28 cellular contexts compared by ENCODE assay signal in genomic region chr15:90217671-90218394, GRCh38. TPM values are rescaled to one million over a fixed set of nuclear protein-coding genes. Genes with fewer than 3 reads are reported as not detected.
"Had no signal": no experiment of that assay in that cellular context is flagged by ENCODE, and none has a peak within 500 bp of the region (broad histone marks: within the 10 kb centered on the region; RNA-seq: fewer than 3 reads in every experiment).

No MANE protein-coding gene starts in this region.

- H3K27me3 ChIP-seq: colonic mucosa, gastroesophageal sphincter, heart left ventricle, neutrophil, right lobe of liver, upper lobe of right lung had no signal

- H3K4me1 Mint-ChIP-seq: endodermal cell had no signal

- H3K27me3 Mint-ChIP-seq: activated CD8-positive, alpha-beta T cell treated with anti-CD3 and anti-CD28 coated beads for 36 hours; activated naive CD4-positive, alpha-beta T cell treated with anti-CD3 and anti-CD28 coated beads, Interleukin-2, amount 10 ng/mL, durations not matched to agents 7 days and 5 days; activated naive CD8-positive, alpha-beta T cell treated with anti-CD3 and anti-CD28 coated beads, Interleukin-2, amount 50 U/mL, for 24 hours; activated T-cell treated with anti-CD3 and anti-CD28 coated beads, Interleukin-2, amount 50 U/mL, for 24 hours; brain; naive thymus-derived CD8-positive, alpha-beta T cell had no signal

- DNase-seq: activated CD4-positive, alpha-beta T cell treated with anti-CD3 and anti-CD28 coated beads for 4 hours; activated effector memory CD4-positive, alpha-beta T cell treated with Interleukin-2 at 50 U/mL for 16 hours; activated naive CD4-positive, alpha-beta T cell treated with anti-CD3 and anti-CD28 coated beads, Interleukin-2, amount 10 ng/mL, durations not matched to agents 7 days and 5 days; activated naive CD8-positive, alpha-beta T cell treated with anti-CD3 and anti-CD28 coated beads, Interleukin-2, amount 50 U/mL, for 24 hours; activated T-cell treated with anti-CD3 and anti-CD28 coated beads, Interleukin-2, amount 50 U/mL, for 24 hours; anterior cingulate cortex; central memory CD4-positive, alpha-beta T cell; colonic mucosa; endodermal cell; heart left ventricle; kidney glomerular epithelial cell; mesendoderm; right lobe of liver; small intestine; stimulated activated CD4-positive, alpha-beta T cell treated with anti-CD3 and anti-CD28 coated beads, Interleukin-15, amount 100 ng/mL, for 24 hours; stimulated activated CD4-positive, alpha-beta T cell treated with anti-CD3 and anti-CD28 coated beads, Interleukin-2, amount 100 ng/mL, for 48 hours; SW 1271; upper lobe of right lung; WERI-Rb-1 had no signal

- H3K4me3 Mint-ChIP-seq: activated CD8-positive, alpha-beta T cell treated with anti-CD3 and anti-CD28 coated beads for 36 hours; activated naive CD4-positive, alpha-beta T cell treated with anti-CD3 and anti-CD28 coated beads, Interleukin-2, amount 10 ng/mL, durations not matched to agents 7 days and 5 days; activated naive CD8-positive, alpha-beta T cell treated with anti-CD3 and anti-CD28 coated beads, Interleukin-2, amount 50 U/mL, for 24 hours; activated T-cell treated with anti-CD3 and anti-CD28 coated beads, Interleukin-2, amount 50 U/mL, for 24 hours; brain; endodermal cell; naive thymus-derived CD8-positive, alpha-beta T cell had no signal

- H3K27ac ChIP-seq: colonic mucosa, heart left ventricle, neutrophil, parathyroid adenoma, right lobe of liver, thoracic aorta, upper lobe of right lung had no signal

- H3K9me3 ChIP-seq: colonic mucosa, gastroesophageal sphincter, heart left ventricle, neutrophil, right lobe of liver, thoracic aorta, upper lobe of right lung had no signal

- H3K27ac Mint-ChIP-seq: activated CD8-positive, alpha-beta T cell treated with anti-CD3 and anti-CD28 coated beads for 36 hours; activated naive CD4-positive, alpha-beta T cell treated with anti-CD3 and anti-CD28 coated beads, Interleukin-2, amount 10 ng/mL, durations not matched to agents 7 days and 5 days; activated naive CD8-positive, alpha-beta T cell treated with anti-CD3 and anti-CD28 coated beads, Interleukin-2, amount 50 U/mL, for 24 hours; activated T-cell treated with anti-CD3 and anti-CD28 coated beads, Interleukin-2, amount 50 U/mL, for 24 hours; endodermal cell had no signal

- H3K36me3 ChIP-seq: thoracic aorta had no signal

- ATAC-seq: activated CD8-positive, alpha-beta T cell treated with anti-CD3 and anti-CD28 coated beads for 36 hours; activated naive CD8-positive, alpha-beta T cell treated with anti-CD3 and anti-CD28 coated beads, Interleukin-2, amount 50 U/mL, for 24 hours; gastroesophageal sphincter; heart left ventricle; left ventricle myocardium superior; naive thymus-derived CD8-positive, alpha-beta T cell; right lobe of liver; upper lobe of right lung had no signal

- H3K4me3 ChIP-seq: colonic mucosa, gastroesophageal sphincter, heart left ventricle, right lobe of liver, thoracic aorta, upper lobe of right lung had no signal

- H3K9me3 Mint-ChIP-seq: activated CD8-positive, alpha-beta T cell treated with anti-CD3 and anti-CD28 coated beads for 36 hours; activated naive CD4-positive, alpha-beta T cell treated with anti-CD3 and anti-CD28 coated beads, Interleukin-2, amount 10 ng/mL, durations not matched to agents 7 days and 5 days; activated naive CD8-positive, alpha-beta T cell treated with anti-CD3 and anti-CD28 coated beads, Interleukin-2, amount 50 U/mL, for 24 hours; activated T-cell treated with anti-CD3 and anti-CD28 coated beads, Interleukin-2, amount 50 U/mL, for 24 hours; brain; endodermal cell had no signal

RNA-seq across cellular contexts. Expression of gene TTLL13, which starts 31.5 kb away (rescaled TPM):
- total RNA-seq: epithelial cell of proximal tubule, thoracic aorta, upper lobe of right lung had no signal
